In the genomic region with DNA sequence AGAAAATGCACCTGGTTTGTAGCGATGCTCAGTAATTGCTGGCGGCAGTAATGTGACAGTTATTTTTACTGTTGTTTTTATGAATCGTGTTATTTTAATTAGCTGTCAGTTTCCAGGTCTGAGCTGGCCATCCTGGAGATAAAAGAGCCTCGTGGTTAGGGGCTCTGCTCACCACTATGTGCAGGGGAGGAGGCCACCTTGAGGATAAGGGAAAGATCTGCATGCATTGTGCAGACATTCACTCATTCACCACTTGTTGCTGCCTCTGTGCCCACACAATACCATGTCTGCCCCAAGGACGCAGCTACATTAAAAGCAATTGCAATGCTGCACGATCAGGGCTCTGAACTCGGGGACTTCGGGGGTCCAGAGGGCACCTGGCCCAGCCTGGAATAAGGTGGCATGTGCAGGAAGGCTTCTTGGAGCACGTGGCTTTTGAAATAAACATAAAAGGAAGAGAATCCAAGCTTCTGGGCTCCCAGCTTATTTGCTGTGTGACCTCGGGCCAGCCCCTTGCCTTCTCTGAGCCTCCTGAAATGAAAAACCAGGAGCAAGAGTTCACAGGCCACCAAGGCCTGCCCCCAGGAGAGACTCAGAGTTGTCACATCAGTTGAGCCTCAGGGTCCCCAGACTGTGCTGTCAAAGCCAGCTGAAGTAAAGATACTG, we compare ENCODE assay signal across 18 cellular contexts. TPM values are rescaled to one million over a fixed set of nuclear protein-coding genes. Genes with fewer than 3 reads are reported as not detected.
DNase-seq lines count a peak whose midpoint lies in the region; ATAC-seq and TF ChIP-seq lines count a peak whose summit lies in the region.
"Had no signal": no experiment of that assay in that cellular context is flagged by ENCODE, and none has a peak within 500 bp of the region (broad histone marks: within the 10 kb centered on the region; RNA-seq: fewer than 3 reads in every experiment).

No MANE protein-coding gene starts in this region.

- no peaks in the 10 kb centered on the region for H3K36me3 ChIP-seq in stomach
- H3K36me3 ChIP-seq: upper lobe of left lung had no signal

- no peak overlapping the region for H3K4me3 Mint-ChIP-seq in glutamatergic neuron (ENCODE audit: unreplicated experiment)
- no peak overlapping the region for H3K4me3 Mint-ChIP-seq in activated T-cell treated with anti-CD3 and anti-CD28 coated beads, Interleukin-2, amount 50 U/mL, for 24 hours
- H3K4me3 Mint-ChIP-seq: central memory CD8-positive, alpha-beta T cell; natural killer cell; T-cell had no signal

- H3K27ac ChIP-seq in stomach, result peak overlapping the region; percentile 11 to 86 (median 49)
- H3K27ac ChIP-seq: upper lobe of left lung had no signal

- intact Hi-C loops in stomach (cut with DNase I; ENCODE audit: low total_unique reads), result no loop called here

- TF ChIP-seq POLR2A in stomach (IDR thresholded peaks at IDR 0.05), result no peak

- no peak for TF ChIP-seq EP300 in stomach (IDR thresholded peaks at IDR 0.05)

- H3K4me3 ChIP-seq in stomach, result no peak overlapping the region
- H3K4me3 ChIP-seq: upper lobe of left lung had no signal

- H3K27me3 Mint-ChIP-seq in glutamatergic neuron (ENCODE audit: unreplicated experiment), result peaks cover 12% of the 10 kb centered on the region
- peaks cover 49% of the 10 kb centered on the region for H3K27me3 Mint-ChIP-seq in activated T-cell treated with anti-CD3 and anti-CD28 coated beads, Interleukin-2, amount 50 U/mL, for 24 hours

- ATAC-seq in GM19351 (IDR thresholded peaks at IDR 0.05; ENCODE audit: unreplicated experiment), result no peak
- ATAC-seq: natural killer cell, T-cell had no signal

- H3K4me1 Mint-ChIP-seq in glutamatergic neuron (ENCODE audit: low read depth, unreplicated experiment), result peaks cover 35% of the 10 kb centered on the region
- no peaks in the 10 kb centered on the region for H3K4me1 Mint-ChIP-seq in activated T-cell treated with anti-CD3 and anti-CD28 coated beads, Interleukin-2, amount 50 U/mL, for 24 hours (ENCODE audit: low read depth)
- H3K4me1 Mint-ChIP-seq: central memory CD8-positive, alpha-beta T cell; natural killer cell; T-cell had no signal

- no peaks in the 10 kb centered on the region for H3K9me3 ChIP-seq in stomach
- H3K9me3 ChIP-seq: upper lobe of left lung had no signal

- peaks cover 23 to 47% (median 35%) of the 10 kb centered on the region in 4 donors for H3K4me1 ChIP-seq in stomach

- peak overlapping the region; percentile 55 for H3K27ac Mint-ChIP-seq in glutamatergic neuron (ENCODE audit: unreplicated experiment)
- no peak overlapping the region for H3K27ac Mint-ChIP-seq in activated T-cell treated with anti-CD3 and anti-CD28 coated beads, Interleukin-2, amount 50 U/mL, for 24 hours
- H3K27ac Mint-ChIP-seq: activated T-helper 2 cell treated with anti-CD3 and anti-CD28 coated beads, Interferon-gamma antibody, Interleukin-2, Interleukin-4, amounts not matched to agents 10 μg/mL and 5 μg/mL and 100 μg/mL, durations not matched to agents 14 hours and 24 hours and 36 hours; natural killer cell; T-cell had no signal

- TF ChIP-seq CTCF in glutamatergic neuron (IDR thresholded peaks at IDR 0.05; ENCODE audit: partially characterized antibody, unreplicated experiment) (no peak), stomach (IDR thresholded peaks at IDR 0.05) (no peak)

- no peaks in the 10 kb centered on the region for H3K36me3 Mint-ChIP-seq in glutamatergic neuron (ENCODE audit: unreplicated experiment)
- no peaks in the 10 kb centered on the region for H3K36me3 Mint-ChIP-seq in activated T-cell treated with anti-CD3 and anti-CD28 coated beads, Interleukin-2, amount 50 U/mL, for 24 hours (ENCODE audit: low read depth)
- H3K36me3 Mint-ChIP-seq: natural killer cell, T-cell had no signal

- H3K9me3 Mint-ChIP-seq in glutamatergic neuron (ENCODE audit: unreplicated experiment), result peaks cover 2% of the 10 kb centered on the region
- H3K9me3 Mint-ChIP-seq in activated T-cell treated with anti-CD3 and anti-CD28 coated beads, Interleukin-2, amount 50 U/mL, for 24 hours, result no peaks in the 10 kb centered on the region
- H3K9me3 Mint-ChIP-seq: activated T-helper 2 cell treated with anti-CD3 and anti-CD28 coated beads, Interferon-gamma antibody, Interleukin-2, Interleukin-4, amounts not matched to agents 10 μg/mL and 5 μg/mL and 100 μg/mL, durations not matched to agents 14 hours and 24 hours and 36 hours; central memory CD8-positive, alpha-beta T cell; natural killer cell; T-cell had no signal

- WGBS in stomach, 5 donors, result 55 to 73% (median 65%) methylated on average over 10 of the region's 10 CpGs

- peaks cover 0 to 11% (median 0%) of the 10 kb centered on the region in 3 donors for H3K27me3 ChIP-seq in stomach
- H3K27me3 ChIP-seq: upper lobe of left lung had no signal

- in situ Hi-C loops in SK-MEL-5 (cut with HindIII; ENCODE audit: low pct_unique_long_range_greater_than_20kb, low sequenced_read_pairs), result no loop called here

- DNase-seq in NCI-H748 (lab: John Stamatoyannopoulos, UW; ENCODE audit: unreplicated experiment), result peak; percentile 28
- no peak for DNase-seq in NCI-H748 treated with DMSO at 0.1 percent for 48 hours (lab: John Stamatoyannopoulos, UW)
- DNase-seq in SK-MEL-5 (ENCODE audit: low read depth, low spot score), result peak; percentile 35
- no peak for DNase-seq in glutamatergic neuron
- DNase-seq in stomach, result no peak
- DNase-seq in amygdala (lab: John Stamatoyannopoulos, UW), result no peak
- no peak for DNase-seq in activated T-cell treated with anti-CD3 and anti-CD28 coated beads, Interleukin-2, amount 50 U/mL, for 24 hours
- DNase-seq: activated CD4-positive, alpha-beta T cell treated with anti-CD3 and anti-CD28 coated beads for 48 hours; foreskin fibroblast; islet precursor cell; natural killer cell; NCI-H2029; small intestine; T-cell; upper lobe of left lung had no signal

RNA-seq across cellular contexts. Expression of a gene that starts 44.7 kb away (rescaled TPM):
- 0.58 and 0.67 TPM in 2 replicates for total RNA-seq in SK-MEL-5 (2014; rRNA removed; shearing (Covaris generic))
- polyA plus RNA-seq in SK-MEL-5 (2015; cell fraction: cytosol; rRNA removed), result 0.77 and 1.8 TPM in 2 replicates
- polyA plus RNA-seq in SK-MEL-5 (2015; cell fraction: nucleus; rRNA removed), result 1.6 and 1.7 TPM in 2 replicates
- total RNA-seq in glutamatergic neuron (ENCODE audit: unreplicated experiment) (3.2 TPM), stomach (10 to 100 TPM in 1 of 5 donors, 1 to 10 TPM in 3, under 1 TPM in 1; 0.45 to 19.3 (median 3.3) TPM)
- 1 to 10 TPM in 1 of 3 donors, under 1 TPM in 2; 0.43 to 1.3 (median 0.46) TPM for polyA plus RNA-seq in stomach
- total RNA-seq: activated T-helper 2 cell treated with anti-CD3 and anti-CD28 coated beads, Interferon-gamma antibody, Interleukin-2, Interleukin-4, amounts not matched to agents 10 μg/mL and 5 μg/mL and 100 μg/mL, durations not matched to agents 14 hours and 24 hours and 36 hours; natural killer cell had no signal

Comparison
In these comparisons a context has a peak if more than half of its experiments do, and no peak if none do; other contexts are left out.
1. DNase-seq: peak in NCI-H748 (single experiment) and SK-MEL-5 (single experiment); none in NCI-H748 treated with DMSO at 0.1 percent for 48 hours (single experiment), glutamatergic neuron (single experiment), stomach (single experiment), amygdala (0 of 56) and activated T-cell treated with anti-CD3 and anti-CD28 coated beads, Interleukin-2, amount 50 U/mL, for 24 hours (single experiment).